ENCODE assay signal across 23 cellular contexts in genomic region chrX:25014366-25014838, GRCh38. TPM values are rescaled to one million over a fixed set of nuclear protein-coding genes. Genes with fewer than 3 reads are reported as not detected.
DNase-seq lines count a peak whose midpoint lies in the region; ATAC-seq and TF ChIP-seq lines count a peak whose summit lies in the region.
"Had no signal": no experiment of that assay in that cellular context is flagged by ENCODE, and none has a peak within 500 bp of the region (broad histone marks: within the 10 kb centered on the region; RNA-seq: fewer than 3 reads in every experiment).

No MANE protein-coding gene starts in this region.

- H3K9me3 Mint-ChIP-seq in activated CD8-positive, alpha-beta T cell treated with anti-CD3 and anti-CD28 coated beads, Interleukin-2, amount 10 ng/mL, durations not matched to agents 7 days and 5 days (ENCODE audit: insufficient read depth): no peaks in the 10 kb centered on the region
- no peaks in the 10 kb centered on the region for H3K9me3 Mint-ChIP-seq in activated CD8-positive, alpha-beta T cell treated with anti-CD3 and anti-CD28 coated beads for 36 hours
- no peaks in the 10 kb centered on the region for H3K9me3 Mint-ChIP-seq in endodermal cell
- H3K9me3 Mint-ChIP-seq: activated T-cell treated with anti-CD3 and anti-CD28 coated beads, Interleukin-2, amount 50 U/mL, for 4 hours had no signal

- no peaks in the 10 kb centered on the region for H3K4me1 ChIP-seq in endodermal cell (ENCODE audit: control insufficient read depth, insufficient read depth, low read length)
- H3K4me1 ChIP-seq in skeletal muscle tissue (ENCODE audit: control insufficient read depth in 3 of 3, insufficient read depth in 3 of 3, low read length in 3 of 3): peaks cover 7 to 19% (median 14%) of the 10 kb centered on the region in 3 donors

- peaks cover 12% of the 10 kb centered on the region for H3K4me1 Mint-ChIP-seq in activated CD8-positive, alpha-beta T cell treated with anti-CD3 and anti-CD28 coated beads, Interleukin-2, amount 10 ng/mL, durations not matched to agents 7 days and 5 days (ENCODE audit: low read depth)
- H3K4me1 Mint-ChIP-seq in activated CD8-positive, alpha-beta T cell treated with anti-CD3 and anti-CD28 coated beads for 36 hours (ENCODE audit: low read depth): peaks cover 9% of the 10 kb centered on the region
- peaks cover 22% of the 10 kb centered on the region for H3K4me1 Mint-ChIP-seq in endodermal cell

- H3K36me3 ChIP-seq in SK-N-MC (ENCODE audit: insufficient read depth, low read length) (no peaks in the 10 kb centered on the region), endodermal cell (ENCODE audit: control insufficient read depth, insufficient read depth, low read length) (no peaks in the 10 kb centered on the region), skeletal muscle tissue (ENCODE audit: control insufficient read depth in 3 of 3, insufficient read depth in 3 of 3, low read length in 3 of 3) (peaks cover 0 to 2% (median 0%) of the 10 kb centered on the region in 3 donors)
- H3K36me3 ChIP-seq: left lung, SJCRH30, spleen had no signal

- H3K27me3 ChIP-seq in endodermal cell (ENCODE audit: control insufficient read depth, insufficient read depth, low read length, poor library complexity, severe bottlenecking) (peaks cover 98% of the 10 kb centered on the region), skeletal muscle tissue (ENCODE audit: control insufficient read depth in 3 of 3, insufficient read depth in 3 of 3, low read length in 3 of 3) (peaks cover 15 to 43% (median 23%) of the 10 kb centered on the region in 3 donors)
- H3K27me3 ChIP-seq: SJCRH30 had no signal

- 8 to 37% methylated on average over 3 to 13 of the region's 19 CpGs for WGBS in endodermal cell (ENCODE audit: insufficient coverage in 1 of 2, insufficient read length in 1 of 2), 2 experiments

- no peak for DNase-seq in activated CD8-positive, alpha-beta T cell treated with anti-CD3 and anti-CD28 coated beads, Interleukin-2, amount 10 ng/mL, durations not matched to agents 7 days and 5 days
- no peak for DNase-seq in activated CD8-positive, alpha-beta T cell treated with anti-CD3 and anti-CD28 coated beads for 36 hours
- DNase-seq in SK-N-MC (ENCODE audit: low read depth, low spot score) (no peak), endodermal cell (peak; percentile 49), glomerular visceral epithelial cell (ENCODE audit: extremely low spot score) (no peak)
- DNase-seq: activated CD4-positive, alpha-beta T cell treated with anti-CD3 and anti-CD28 coated beads, Interleukin-2, amount 50 U/mL, for 1 hour; activated T-cell treated with anti-CD3 and anti-CD28 coated beads, Interleukin-2, amount 50 U/mL, for 4 hours; aorta; Karpas-422; left lung; mucosa of descending colon; NCI-H1092 treated with DMSO at 0.1 percent for 48 hours; NCI-H526 treated with DMSO at 0.1 percent for 48 hours; OCI-M1; SJCRH30; spleen had no signal

- H3K36me3 Mint-ChIP-seq in activated CD8-positive, alpha-beta T cell treated with anti-CD3 and anti-CD28 coated beads, Interleukin-2, amount 10 ng/mL, durations not matched to agents 7 days and 5 days (ENCODE audit: low read depth): no peaks in the 10 kb centered on the region
- no peaks in the 10 kb centered on the region for H3K36me3 Mint-ChIP-seq in activated CD8-positive, alpha-beta T cell treated with anti-CD3 and anti-CD28 coated beads for 36 hours (ENCODE audit: low read depth)
- no peaks in the 10 kb centered on the region for H3K36me3 Mint-ChIP-seq in endodermal cell (ENCODE audit: low read depth)

- H3K4me3 ChIP-seq in SK-N-MC (peak overlapping the region; percentile 70), endodermal cell (ENCODE audit: low read length) (no peak overlapping the region), skeletal muscle tissue (ENCODE audit: low read length in 3 of 3) (peak overlapping the region; percentile 4 to 66 (median 52))
- H3K4me3 ChIP-seq: left lung, mucosa of descending colon, SJCRH30 had no signal

- POLR2A ChIA-PET in activated CD8-positive, alpha-beta T cell treated with anti-CD3 and anti-CD28 coated beads, Interleukin-2, amount 10 ng/mL, durations not matched to agents 7 days and 5 days (lab: Charles Lee): no interaction called here
- POLR2A ChIA-PET in activated CD8-positive, alpha-beta T cell treated with anti-CD3 and anti-CD28 coated beads for 36 hours (lab: Charles Lee): no interaction called here

- no peak for TF ChIP-seq CTCF in activated CD8-positive, alpha-beta T cell treated with anti-CD3 and anti-CD28 coated beads for 36 hours (IDR thresholded peaks at IDR 0.05)
- TF ChIP-seq CTCF in endodermal cell (conservative IDR thresholded peaks at IDR 0.05): peak; percentile 19

- H3K9me3 ChIP-seq in SK-N-MC (ENCODE audit: low read depth, low read length) (no peaks in the 10 kb centered on the region), endodermal cell (ENCODE audit: control insufficient read depth, low read length) (no peaks in the 10 kb centered on the region), skeletal muscle tissue (ENCODE audit: control insufficient read depth in 3 of 3, low read length in 3 of 3) (no peaks in the 10 kb centered on the region)
- H3K9me3 ChIP-seq: left lung, mucosa of descending colon, SJCRH30 had no signal

- CTCF ChIA-PET in activated CD8-positive, alpha-beta T cell treated with anti-CD3 and anti-CD28 coated beads, Interleukin-2, amount 10 ng/mL, durations not matched to agents 7 days and 5 days (lab: Charles Lee): no interaction called here
- CTCF ChIA-PET in activated CD8-positive, alpha-beta T cell treated with anti-CD3 and anti-CD28 coated beads for 36 hours (lab: Charles Lee): no interaction called here

- no peak overlapping the region for H3K27ac Mint-ChIP-seq in activated CD8-positive, alpha-beta T cell treated with anti-CD3 and anti-CD28 coated beads, Interleukin-2, amount 10 ng/mL, durations not matched to agents 7 days and 5 days
- H3K27ac Mint-ChIP-seq in activated CD8-positive, alpha-beta T cell treated with anti-CD3 and anti-CD28 coated beads for 36 hours: no peak overlapping the region
- H3K27ac Mint-ChIP-seq in endodermal cell: no peak overlapping the region

- H3K27me3 Mint-ChIP-seq in activated CD8-positive, alpha-beta T cell treated with anti-CD3 and anti-CD28 coated beads, Interleukin-2, amount 10 ng/mL, durations not matched to agents 7 days and 5 days (ENCODE audit: low read depth): peaks cover 66% of the 10 kb centered on the region
- peaks cover 59% of the 10 kb centered on the region for H3K27me3 Mint-ChIP-seq in activated CD8-positive, alpha-beta T cell treated with anti-CD3 and anti-CD28 coated beads for 36 hours
- H3K27me3 Mint-ChIP-seq in endodermal cell (ENCODE audit: insufficient read depth): peaks cover 96% of the 10 kb centered on the region

- ATAC-seq in activated CD8-positive, alpha-beta T cell treated with anti-CD3 and anti-CD28 coated beads, Interleukin-2, amount 10 ng/mL, durations not matched to agents 7 days and 5 days: no peak
- ATAC-seq in activated CD8-positive, alpha-beta T cell treated with anti-CD3 and anti-CD28 coated beads for 36 hours: no peak
- ATAC-seq in GM19035 (IDR thresholded peaks at IDR 0.05; ENCODE audit: unreplicated experiment): no peak
- ATAC-seq in HG03469 (IDR thresholded peaks at IDR 0.05; ENCODE audit: unreplicated experiment): no peak
- ATAC-seq: left lung had no signal

- H3K27ac ChIP-seq in SK-N-MC (no peak overlapping the region), endodermal cell (ENCODE audit: low read depth, low read length) (no peak overlapping the region), skeletal muscle tissue (ENCODE audit: low read depth, low read length) (peak overlapping the region; percentile 42)
- H3K27ac ChIP-seq: coronary artery, left lung, SJCRH30, spleen had no signal

- H3K4me3 Mint-ChIP-seq in activated CD8-positive, alpha-beta T cell treated with anti-CD3 and anti-CD28 coated beads, Interleukin-2, amount 10 ng/mL, durations not matched to agents 7 days and 5 days: peak overlapping the region; percentile 40
- no peak overlapping the region for H3K4me3 Mint-ChIP-seq in activated CD8-positive, alpha-beta T cell treated with anti-CD3 and anti-CD28 coated beads for 36 hours
- no peak overlapping the region for H3K4me3 Mint-ChIP-seq in endodermal cell
- H3K4me3 Mint-ChIP-seq: activated T-cell treated with anti-CD3 and anti-CD28 coated beads, Interleukin-2, amount 50 U/mL, for 4 hours had no signal

- H3K9ac ChIP-seq in SK-N-MC (ENCODE audit: insufficient read length): no peak overlapping the region
- no peak overlapping the region for H3K9ac ChIP-seq in endodermal cell (ENCODE audit: extremely low read depth, low read length, poor library complexity, severe bottlenecking)
- H3K9ac ChIP-seq in skeletal muscle tissue (ENCODE audit: low read depth in 1 of 3, low read length in 3 of 3): peak overlapping the region in 2 of 3 donors; percentile 43 to 84

- intact Hi-C loops in activated CD8-positive, alpha-beta T cell treated with anti-CD3 and anti-CD28 coated beads for 36 hours (cut with micrococcal nuclease): loop anchor here (10.0 kb wide), 1 partner anchor 130 kb away; no protein-coding TSS in a partner anchor

RNA-seq across cellular contexts. Expression of gene ARX, which starts 1.4 kb away (rescaled TPM):
- not detected for total RNA-seq in activated CD8-positive, alpha-beta T cell treated with anti-CD3 and anti-CD28 coated beads, Interleukin-2, amount 10 ng/mL, durations not matched to agents 7 days and 5 days
- total RNA-seq in activated CD8-positive, alpha-beta T cell treated with anti-CD3 and anti-CD28 coated beads for 36 hours: not detected
- total RNA-seq in endodermal cell: under 1 TPM in 1 of 2 donors, not detected in 1; 0.09 TPM
- polyA plus RNA-seq in endodermal cell (2013, experiment 1 of 2): 0.82 TPM
- 0.54 TPM for polyA plus RNA-seq in endodermal cell (2013, experiment 2 of 2)
- 0.52 TPM for total RNA-seq in skeletal muscle tissue
- total RNA-seq: activated T-cell treated with anti-CD3 and anti-CD28 coated beads, Interleukin-2, amount 50 U/mL, for 4 hours; aorta; epithelial cell of proximal tubule; pulmonary artery endothelial cell; SJCRH30; urinary bladder had no signal
- polyA plus RNA-seq: aorta, spleen, urinary bladder had no signal

Comparison
In these comparisons a context has a peak if more than half of its experiments do, and no peak if none do; other contexts are left out.
1. H3K9ac ChIP-seq: peak in skeletal muscle tissue (2 of 3); none in SK-N-MC (single experiment) and endodermal cell (single experiment).